19 cellular contexts compared by ENCODE assay signal in genomic region chr15:88986949-88987589, GRCh38.
DNase-seq lines count a peak whose midpoint lies in the region; ATAC-seq, FAIRE-seq and TF ChIP-seq lines count a peak whose summit lies in the region.
"Had no signal": no experiment of that assay in that cellular context is flagged by ENCODE, and none has a peak within 500 bp of the region (broad histone marks: within the 10 kb centered on the region; RNA-seq: fewer than 3 reads in every experiment).

No MANE protein-coding gene starts in this region.

- H3K27ac ChIP-seq in HUES64 (ENCODE audit: low read depth, low read length) (peak overlapping the region; percentile 96), H1 (ENCODE audit: low read depth, low read length) (peak overlapping the region; percentile 80), testis (no peak overlapping the region)
- H3K27ac ChIP-seq: gastrocnemius medialis, parathyroid adenoma, RWPE1, sigmoid colon had no signal

- TF ChIP-seq EP300 in H1 (IDR thresholded peaks at IDR 0.05; ENCODE audit: borderline replicate concordance in 1 of 2, low read depth in 2 of 2, low read length in 2 of 2) = no peak

- ATAC-seq in naive thymus-derived CD8-positive, alpha-beta T cell = no peak
- no peak for ATAC-seq in GM21737 (IDR thresholded peaks at IDR 0.05; ENCODE audit: unreplicated experiment)
- ATAC-seq: gastrocnemius medialis, natural killer cell, SK-N-SH treated with all-trans-retinoic acid at 6 μM for 48 hours had no signal

- peak overlapping the region; percentile 96 for H3K27ac Mint-ChIP-seq in nephron progenitor cell
- peak overlapping the region in 1 of 10 donors; percentile 59 for H3K27ac Mint-ChIP-seq in naive thymus-derived CD8-positive, alpha-beta T cell
- H3K27ac Mint-ChIP-seq: IgD-negative memory B cell, natural killer cell had no signal

- POLR2A ChIA-PET in H1 (lab: Charles Lee; ENCODE audit: partially characterized antibody) = interaction anchor here (0.8 to 11.2 kb wide), 19 partner anchors 8 to 163 kb away, joined by 3 to 145 read pairs (median 4); partner anchors contain the start of genes HAPLN3 and MFGE8
- POLR2A ChIA-PET in naive thymus-derived CD8-positive, alpha-beta T cell (lab: Charles Lee) = no interaction called here

- peak overlapping the region; percentile 72; the same call in 1 of the 2 replicates for H4K8ac ChIP-seq in H1 (ENCODE audit: extremely low read depth, insufficient read depth, low read length)

- peak overlapping the region; percentile 98 for H2BK5ac ChIP-seq in H1 (ENCODE audit: low read depth, low read length)

- peaks cover 73% of the 10 kb centered on the region for H3K4me1 ChIP-seq in ES-I3 (ENCODE audit: insufficient read depth, low read length)
- H3K4me1 ChIP-seq in HUES64 (ENCODE audit: insufficient read depth, low read length) = peaks cover 59% of the 10 kb centered on the region
- peaks cover 11 to 36% (median 25%) of the 10 kb centered on the region in 4 experiments for H3K4me1 ChIP-seq in H1 (replicated peaks in 1 of 4; ENCODE audit: control insufficient read depth in 3 of 4, insufficient read depth in 4 of 4, low read length in 3 of 4)
- peaks cover 6% of the 10 kb centered on the region for H3K4me1 ChIP-seq in testis
- H3K4me1 ChIP-seq: parathyroid adenoma had no signal

- no peak overlapping the region for H3K4ac ChIP-seq in H1 (replicated peaks; ENCODE audit: insufficient read length, low read depth, low read length)

- no peaks in the 10 kb centered on the region for H3K27me3 ChIP-seq in HUES64 (ENCODE audit: insufficient read depth, low read length)
- no peaks in the 10 kb centered on the region for H3K27me3 ChIP-seq in H1 (replicated peaks in 1 of 4; ENCODE audit: control insufficient read depth in 3 of 4, extremely low read depth in 1 of 4, insufficient read depth in 3 of 4, low read length in 3 of 4)
- no peaks in the 10 kb centered on the region for H3K27me3 ChIP-seq in testis
- H3K27me3 ChIP-seq: gastrocnemius medialis, sigmoid colon had no signal

- H3K9ac ChIP-seq in ES-I3 (ENCODE audit: low read depth, low read length) = peak overlapping the region; percentile 34; the same call in 1 of the 2 replicates
- peak overlapping the region; percentile 67 for H3K9ac ChIP-seq in HUES64 (ENCODE audit: low read depth, low read length)
- peak overlapping the region in 2 of 4 experiments; percentile 36 to 54; a peak in 3 of 7 replicates for H3K9ac ChIP-seq in H1 (replicated peaks in 1 of 4; ENCODE audit: extremely low read depth in 1 of 4, low read depth in 3 of 4, low read length in 3 of 4)
- H3K9ac ChIP-seq: parathyroid adenoma had no signal

- no peak overlapping the region for H3K4me3 Mint-ChIP-seq in nephron progenitor cell
- H3K4me3 Mint-ChIP-seq in naive thymus-derived CD8-positive, alpha-beta T cell = no peak overlapping the region
- H3K4me3 Mint-ChIP-seq: brain, CD14-positive monocyte, IgD-negative memory B cell, natural killer cell had no signal

- peak in 2 of 3 experiments; percentile 30 to 40; a peak in 3 of 4 replicates for TF ChIP-seq CTCF in H1 (IDR thresholded peaks at IDR 0.05; ENCODE audit: control extremely low read depth in 1 of 3, insufficient read depth in 1 of 3, low read depth in 1 of 3, low read length in 3 of 3)
- no peak for TF ChIP-seq CTCF in nephron progenitor cell (IDR thresholded peaks at IDR 0.05)
- no peak for TF ChIP-seq CTCF in testis (IDR thresholded peaks at IDR 0.05)

- no peaks in the 10 kb centered on the region for H3K36me3 Mint-ChIP-seq in nephron progenitor cell (ENCODE audit: low read depth)
- H3K36me3 Mint-ChIP-seq in naive thymus-derived CD8-positive, alpha-beta T cell = no peaks in the 10 kb centered on the region
- H3K36me3 Mint-ChIP-seq: brain, CD14-positive monocyte, IgD-negative memory B cell, natural killer cell had no signal

- no peaks in the 10 kb centered on the region for H3K79me2 ChIP-seq in H1 (ENCODE audit: control insufficient read depth in 1 of 2, insufficient read depth in 2 of 2, low read length in 2 of 2)
- H3K79me2 ChIP-seq: parathyroid adenoma had no signal

- no peak overlapping the region for H2BK15ac ChIP-seq in H1 (ENCODE audit: low read length)

- H3K23me2 ChIP-seq in H1 (ENCODE audit: low read depth, low read length) = peaks cover 5% of the 10 kb centered on the region

- FAIRE-seq in H1 (lab: Jason Lieb, UNC) = no peak

- H2BK20ac ChIP-seq in H1 (ENCODE audit: low read length) = peak overlapping the region; percentile 37

- no peaks in the 10 kb centered on the region for H3K9me3 Mint-ChIP-seq in nephron progenitor cell
- no peaks in the 10 kb centered on the region for H3K9me3 Mint-ChIP-seq in naive thymus-derived CD8-positive, alpha-beta T cell
- H3K9me3 Mint-ChIP-seq: brain, IgD-negative memory B cell, natural killer cell had no signal

- no peaks in the 10 kb centered on the region for H4K20me1 ChIP-seq in H1 (replicated peaks in 1 of 2; ENCODE audit: control insufficient read depth in 1 of 2, insufficient read depth in 2 of 2, low read length in 2 of 2)

- H2AFZ ChIP-seq in H1 (ENCODE audit: low read length) = no peak overlapping the region
- H2AFZ ChIP-seq: parathyroid adenoma had no signal

- 31% methylated on average over 11 of the region's 11 CpGs for WGBS in HUES64
- WGBS in H1 (ENCODE audit: extremely low coverage in 1 of 2, insufficient coverage in 1 of 2, insufficient read length in 1 of 2, insufficient replicate concordance in 2 of 2, low coverage in 1 of 2, low lambda C conversion rate in 2 of 2, missing lambda C conversion rate in 1 of 2), 2 experiments = 25% methylated on average over 11 of the region's 11 CpGs; no CpG with 5 or more reads in 1 of the 2 experiments
- 72 to 81% methylated on average over 11 of the region's 11 CpGs for WGBS in testis, 2 donors

- intact Hi-C loops in testis (cut with DNase I; ENCODE audit: low total_unique reads) = no loop called here

- peak overlapping the region; percentile 96 for H2BK12ac ChIP-seq in H1 (ENCODE audit: low read depth, low read length)

- peak in 1 of 2 experiments; percentile 62 for DNase-seq in H1 (ENCODE audit: low read depth in 1 of 2, low spot score in 2 of 2)
- DNase-seq in nephron progenitor cell = no peak
- no peak for DNase-seq in testis
- no peak for DNase-seq in naive thymus-derived CD8-positive, alpha-beta T cell
- DNase-seq: activated CD4-positive, alpha-beta T cell treated with anti-CD3 and anti-CD28 coated beads, Interleukin-2, amount 50 U/mL, for 4 hours; gastrocnemius medialis; natural killer cell; NCI-H1436 treated with DMSO at 0.1 percent for 48 hours; NCI-H510A; sigmoid colon had no signal

- H3K56ac ChIP-seq in H1 (replicated peaks; ENCODE audit: insufficient read length, low read depth, low read length) = peak overlapping the region; percentile 72

- H3K4me2 ChIP-seq in H1 (ENCODE audit: insufficient read depth in 1 of 2, low read depth in 2 of 2, low read length in 2 of 2) = peak overlapping the region; percentile 53 to 61

- H3K36me3 ChIP-seq in ES-I3 (ENCODE audit: insufficient read depth, low read length) (no peaks in the 10 kb centered on the region), HUES64 (ENCODE audit: insufficient read depth, low read length) (no peaks in the 10 kb centered on the region), H1 (ENCODE audit: control insufficient read depth in 2 of 4, insufficient read depth in 4 of 4, low read length in 3 of 4) (no peaks in the 10 kb centered on the region), testis (ENCODE audit: low read depth, missing control alignments) (no peaks in the 10 kb centered on the region)
- H3K36me3 ChIP-seq: gastrocnemius medialis, sigmoid colon had no signal

- peak; percentile 40 to 73; a peak in 2 of 3 replicates for TF ChIP-seq POLR2A in H1 (IDR thresholded peaks at IDR 0.05; ENCODE audit: control extremely low read depth in 1 of 2, low read depth in 2 of 2, low read length in 2 of 2)
- TF ChIP-seq POLR2A in testis (IDR thresholded peaks at IDR 0.05) = no peak

- peak overlapping the region; percentile 99 for H3K18ac ChIP-seq in H1 (ENCODE audit: extremely low read depth, low read length)

- H4K5ac ChIP-seq in H1 (ENCODE audit: insufficient read length, low read depth, low read length) = peak overlapping the region; percentile 92

- peak overlapping the region; percentile 96 for H4K91ac ChIP-seq in H1 (replicated peaks; ENCODE audit: insufficient read length, low read length)

- H3K27me3 Mint-ChIP-seq in nephron progenitor cell (ENCODE audit: low read depth, poor library complexity) = peaks cover under 1% of the 10 kb centered on the region
- peaks cover 0 to 1% (median 0%) of the 10 kb centered on the region in 5 donors for H3K27me3 Mint-ChIP-seq in naive thymus-derived CD8-positive, alpha-beta T cell

- H3K4me3 ChIP-seq in HUES64 (ENCODE audit: low read length) (no peak overlapping the region), H1 (ENCODE audit: extremely low read depth in 1 of 4, insufficient read depth in 2 of 4, low read depth in 3 of 4, low read length in 4 of 4) (peak overlapping the region in 1 of 4 experiments; percentile 23; a peak in 1 of 8 replicates), testis (no peak overlapping the region)
- H3K4me3 ChIP-seq: gastrocnemius medialis, sigmoid colon had no signal

- no peak overlapping the region for H3K23ac ChIP-seq in H1 (ENCODE audit: insufficient read length)

- H3K79me1 ChIP-seq in H1 (ENCODE audit: low read depth, low read length) = no peaks in the 10 kb centered on the region

- H2AK5ac ChIP-seq in H1 (ENCODE audit: low read depth, low read length) = peak overlapping the region; percentile 99

- no peaks in the 10 kb centered on the region for H3K9me3 ChIP-seq in ES-I3 (ENCODE audit: control insufficient read depth, insufficient read depth, low read length)
- 0 out of 2 replicates have a peak, but pooled peaks cover 3% of the 10 kb centered on the region for H3K9me3 ChIP-seq in HUES64 (ENCODE audit: insufficient read depth, low read depth, low read length)
- peaks cover 2 to 5% of the 10 kb centered on the region in 2 experiments; a peak in 1 of 4 replicates for H3K9me3 ChIP-seq in H1 (ENCODE audit: insufficient read depth in 2 of 2, low read depth in 1 of 2, low read length in 1 of 2)
- H3K9me3 ChIP-seq in testis = no peaks in the 10 kb centered on the region
- H3K9me3 ChIP-seq: gastrocnemius medialis, sigmoid colon had no signal

- CTCF ChIA-PET in H1 (lab: Charles Lee; ENCODE audit: partially characterized antibody) = interaction anchor here (0.6 to 3.5 kb wide), 11 partner anchors 8 to 90 kb away, joined by 3 to 13 read pairs (median 5); no protein-coding TSS in a partner anchor

- H3K4me1 Mint-ChIP-seq in nephron progenitor cell = peaks cover 68% of the 10 kb centered on the region
- peaks cover 0 to 5% (median 0%) of the 10 kb centered on the region in 4 donors for H3K4me1 Mint-ChIP-seq in naive thymus-derived CD8-positive, alpha-beta T cell
- H3K4me1 Mint-ChIP-seq: CD14-positive monocyte, natural killer cell had no signal

- no peak for TF ChIP-seq RAD21 in H1 (IDR thresholded peaks at IDR 0.05 in 1 of 2, conservative IDR thresholded peaks at IDR 0.05 in 1 of 2; ENCODE audit: low read depth in 2 of 2, low read length in 2 of 2)

- no peak overlapping the region for H3K14ac ChIP-seq in H1 (ENCODE audit: insufficient read length)

- peak overlapping the region; percentile 95 for H2BK120ac ChIP-seq in H1 (replicated peaks; ENCODE audit: low read depth, low read length)

TF ChIP-seq in H1, 55 proteins besides CTCF, POLR2A, EP300 and RAD21 (continues in another document):
- TF ChIP-seq GABPA (IDR thresholded peaks at IDR 0.05; ENCODE audit: borderline replicate concordance, insufficient read depth, low read length) (no peak), ASH2L (IDR thresholded peaks at IDR 0.05; ENCODE audit: low read length) (peak; percentile 27)

Comparison
In these comparisons a context has a peak if more than half of its experiments do, and no peak if none do; other contexts are left out.
1. H3K27ac ChIP-seq: peak in HUES64 (single experiment) and H1 (single experiment); none in testis (0 of 2).
2. CTCF ChIP-seq: peak in H1 (2 of 3); none in nephron progenitor cell (single experiment) and testis (0 of 3).